Comparison of ENCODE assay signal across 8 cellular contexts in genomic region chr20:44959896-44960852, GRCh38. TPM values are rescaled to one million over a fixed set of nuclear protein-coding genes. Genes with fewer than 3 reads are reported as not detected.
A peak's percentile ranks its signal among the peaks of the same experiment; 100 is the strongest.
DNase-seq lines count a peak whose midpoint lies in the region; ATAC-seq and TF ChIP-seq lines count a peak whose summit lies in the region.

A gene with protein sequence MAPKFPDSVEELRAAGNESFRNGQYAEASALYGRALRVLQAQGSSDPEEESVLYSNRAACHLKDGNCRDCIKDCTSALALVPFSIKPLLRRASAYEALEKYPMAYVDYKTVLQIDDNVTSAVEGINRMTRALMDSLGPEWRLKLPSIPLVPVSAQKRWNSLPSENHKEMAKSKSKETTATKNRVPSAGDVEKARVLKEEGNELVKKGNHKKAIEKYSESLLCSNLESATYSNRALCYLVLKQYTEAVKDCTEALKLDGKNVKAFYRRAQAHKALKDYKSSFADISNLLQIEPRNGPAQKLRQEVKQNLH (minus strand): TSS chr20:44960397. CDS start chr20:44960333, 64 bp downstream.

- DNase-seq in AG20443 (ENCODE audit: low spot score) (peak; percentile 100), NCI-H460 (ENCODE audit: extremely low read depth, low read depth) (peak; percentile 91), cerebellar cortex (ENCODE audit: low spot score) (peak; percentile 95), iris pigment epithelial cell (ENCODE audit: low read depth) (peak; percentile 92)
- DNase-seq in activated CD4-positive, CD25-positive, alpha-beta regulatory T cell treated with anti-CD3 and anti-CD28 coated beads, Interleukin-2, amount 50 U/mL, for 72 hours: peak; percentile 96
- peak; percentile 97 for DNase-seq in stimulated activated CD4-positive, alpha-beta T cell treated with anti-CD3 and anti-CD28 coated beads, Interleukin-12 subunit alpha, Interleukin-12 subunit beta, amount 100 ng/mL, for 4 hours

- peak; percentile 75 for TF ChIP-seq POLR2A in GM19099 (IDR thresholded peaks at IDR 0.05; ENCODE audit: extremely low read depth, insufficient read length, low read depth)

- ATAC-seq in HG03378 (IDR thresholded peaks at IDR 0.05; ENCODE audit: unreplicated experiment): peak; percentile 62

RNA-seq across cellular contexts. Expression of the gene that starts here (rescaled TPM):
- 52.9 and 58.0 TPM in 2 replicates for total RNA-seq in NCI-H460 (2014; rRNA removed; shearing (Covaris generic))
- polyA plus RNA-seq in NCI-H460 (2014; cell fraction: nucleus; rRNA removed): 41.4 and 41.7 TPM in 2 replicates

Comparison
In these comparisons a context has a peak if more than half of its experiments do, and no peak if none do; other contexts are left out.
1. Peak in every context shown above with its lines: DNase-seq and ATAC-seq.